In the genomic region with DNA sequence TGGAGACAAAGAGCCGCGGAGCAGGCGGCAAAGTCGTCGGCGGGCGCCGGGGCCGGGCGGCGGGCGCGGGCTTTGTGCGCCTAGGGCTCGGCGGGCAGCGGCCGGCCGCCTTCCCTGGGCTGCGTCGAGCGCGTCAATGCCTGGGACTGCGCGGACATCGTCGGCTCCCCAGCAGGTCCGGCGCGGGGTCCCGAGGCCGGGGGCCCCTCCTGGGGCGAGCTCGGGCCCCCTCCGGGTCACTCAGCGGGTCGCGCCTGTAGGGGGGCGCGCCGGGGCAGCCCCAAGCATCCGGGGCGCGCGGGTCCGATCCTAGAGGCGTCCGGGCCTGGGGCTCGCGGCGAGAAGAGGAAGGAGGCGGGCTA, we compare ENCODE assay signal across 8 cellular contexts. TPM values are rescaled to one million over a fixed set of nuclear protein-coding genes. Genes with fewer than 3 reads are reported as not detected.
DNase-seq lines count a peak whose midpoint lies in the region; ATAC-seq, FAIRE-seq and TF ChIP-seq lines count a peak whose summit lies in the region.

No MANE protein-coding gene starts in this region.

- CTCF ChIA-PET in CD8-positive, alpha-beta T cell (lab: Charles Lee) = interaction anchor here (1.0 to 1.7 kb wide), 5 partner anchors 337 to 521 kb away, joined by 3 to 9 read pairs (median 3); no protein-coding TSS in a partner anchor

- H3K27ac Mint-ChIP-seq in CD8-positive, alpha-beta T cell = peak overlapping the region; percentile 98
- H3K27ac Mint-ChIP-seq in effector memory CD8-positive, alpha-beta T cell = peak overlapping the region; percentile 99

- H3K4me1 Mint-ChIP-seq in CD8-positive, alpha-beta T cell (ENCODE audit: low read depth) = peaks cover 59% of the 10 kb centered on the region
- H3K4me1 Mint-ChIP-seq in effector memory CD8-positive, alpha-beta T cell (ENCODE audit: low read depth in 2 of 2) = peaks cover 50 to 63% of the 10 kb centered on the region in 2 donors

- DNase-seq in CD8-positive, alpha-beta T cell = no peak
- DNase-seq in NT2/D1 (ENCODE audit: low read depth, low spot score) (no peak), NOMO-1 treated with dmso at 0.1 percent for 144 hours (lab: John Stamatoyannopoulos, UW; ENCODE audit: unreplicated experiment) (no peak), NCI-H345 treated with DMSO at 0.1 percent for 48 hours (lab: John Stamatoyannopoulos, UW; ENCODE audit: unreplicated experiment) (no peak), D721Med (ENCODE audit: insufficient read length, low spot score) (no peak)
- peak in 2 of 3 experiments; percentile 14 to 33 for DNase-seq in effector memory CD8-positive, alpha-beta T cell

- H3K27me3 Mint-ChIP-seq in CD8-positive, alpha-beta T cell (ENCODE audit: low read depth) = no peaks in the 10 kb centered on the region
- no peaks in the 10 kb centered on the region for H3K27me3 Mint-ChIP-seq in effector memory CD8-positive, alpha-beta T cell

- no peaks in the 10 kb centered on the region for H3K36me3 ChIP-seq in CD8-positive, alpha-beta T cell (ENCODE audit: insufficient read depth, low read length)
- H3K36me3 ChIP-seq in NT2/D1 (ENCODE audit: insufficient read depth, insufficient read length, low read length) (peaks cover 38% of the 10 kb centered on the region), neutrophil (peaks cover 36% of the 10 kb centered on the region)

- intact Hi-C loops in CD8-positive, alpha-beta T cell (cut with DNase I, micrococcal nuclease) = loop anchor here (1.0 to 10.0 kb wide), 9 partner anchors 74 to 1275 kb away; a partner anchor contains a TSS

- no peaks in the 10 kb centered on the region for H3K27me3 ChIP-seq in CD8-positive, alpha-beta T cell (ENCODE audit: insufficient read depth, low read length)
- H3K27me3 ChIP-seq in NT2/D1 (ENCODE audit: insufficient read depth, insufficient read length) (no peaks in the 10 kb centered on the region), neutrophil (no peaks in the 10 kb centered on the region)

- peak overlapping the region; percentile 89 for H3K4me3 ChIP-seq in CD8-positive, alpha-beta T cell (ENCODE audit: low read depth, low read length)
- peak overlapping the region; percentile 93 for H3K4me3 ChIP-seq in NT2/D1 (ENCODE audit: insufficient read length, low read depth)
- peak overlapping the region; percentile 93 to 99 for H3K4me3 ChIP-seq in neutrophil (ENCODE audit: low read depth in 1 of 2, low read length in 1 of 2)

- POLR2A ChIA-PET in CD8-positive, alpha-beta T cell (lab: Charles Lee) = interaction anchor here (0.7 to 6.5 kb wide), 13 partner anchors 17 to 644 kb away, joined by 3 to 66 read pairs (median 5); a partner anchor contains a TSS

- TF ChIP-seq CTCF in CD8-positive, alpha-beta T cell (IDR thresholded peaks at IDR 0.05) = no peak
- no peak for TF ChIP-seq CTCF in neutrophil (IDR thresholded peaks at IDR 0.05)
- TF ChIP-seq CTCF in D721Med (IDR thresholded peaks at IDR 0.05; ENCODE audit: insufficient read depth, missing control alignments) = no peak

- H3K9me3 ChIP-seq in CD8-positive, alpha-beta T cell (ENCODE audit: low read length) = no peaks in the 10 kb centered on the region
- H3K9me3 ChIP-seq in NT2/D1 (ENCODE audit: insufficient read depth, low read length) (no peaks in the 10 kb centered on the region), neutrophil (no peaks in the 10 kb centered on the region)

- peaks cover 57% of the 10 kb centered on the region for H3K4me1 ChIP-seq in CD8-positive, alpha-beta T cell (ENCODE audit: insufficient read depth, low read length)
- H3K4me1 ChIP-seq in NT2/D1 (ENCODE audit: insufficient read depth, insufficient read length) (peaks cover 23% of the 10 kb centered on the region), neutrophil (ENCODE audit: control insufficient read depth in 1 of 2, insufficient read depth in 1 of 2, low read depth in 1 of 2, low read length in 1 of 2) (peaks cover 58 to 59% of the 10 kb centered on the region in 2 experiments)

- no peaks in the 10 kb centered on the region for H3K9me3 Mint-ChIP-seq in CD8-positive, alpha-beta T cell
- no peaks in the 10 kb centered on the region for H3K9me3 Mint-ChIP-seq in effector memory CD8-positive, alpha-beta T cell

- H3K36me3 Mint-ChIP-seq in CD8-positive, alpha-beta T cell = peaks cover 32% of the 10 kb centered on the region
- peaks cover 53% of the 10 kb centered on the region for H3K36me3 Mint-ChIP-seq in effector memory CD8-positive, alpha-beta T cell (ENCODE audit: insufficient read depth)

- peak overlapping the region; percentile 96 for H3K9ac ChIP-seq in NT2/D1 (ENCODE audit: insufficient read length, low read depth)

- ATAC-seq in CD8-positive, alpha-beta T cell = no peak
- no peak for ATAC-seq in effector memory CD8-positive, alpha-beta T cell (replicated peaks)
- ATAC-seq in GM19452 (IDR thresholded peaks at IDR 0.05; ENCODE audit: unreplicated experiment) = no peak

- peak overlapping the region; percentile 99 for H3K4me3 Mint-ChIP-seq in CD8-positive, alpha-beta T cell
- H3K4me3 Mint-ChIP-seq in effector memory CD8-positive, alpha-beta T cell = peak overlapping the region; percentile 99 to 100

- no peak for FAIRE-seq in D721Med (lab: Jason Lieb, UNC)

- H3K27ac ChIP-seq in CD8-positive, alpha-beta T cell (ENCODE audit: low read depth, low read length) = peak overlapping the region; percentile 76
- peak overlapping the region; percentile 98 for H3K27ac ChIP-seq in neutrophil

RNA-seq across cellular contexts. Expression of a gene that starts 0.8 kb away (rescaled TPM):
- total RNA-seq in CD8-positive, alpha-beta T cell = 100 to 1,000 TPM; 198 to 201 TPM

Comparison
In these comparisons a context has a peak if more than half of its experiments do, and no peak if none do; other contexts are left out.
1. DNase-seq: peak in effector memory CD8-positive, alpha-beta T cell (2 of 3); none in CD8-positive, alpha-beta T cell (0 of 7), NT2/D1 (single experiment), NOMO-1 treated with dmso at 0.1 percent for 144 hours (single experiment), NCI-H345 treated with DMSO at 0.1 percent for 48 hours (single experiment) and D721Med (single experiment).
2. Peak in every context shown above with its lines, with median percentiles within 50 percentile points of each other: H3K4me3 ChIP-seq.